13 cellular contexts compared by ENCODE assay signal in genomic region chr18:50163505-50163904, GRCh38. TPM values are rescaled to one million over a fixed set of nuclear protein-coding genes. Genes with fewer than 3 reads are reported as not detected.
"Had no signal": no experiment of that assay in that cellular context is flagged by ENCODE, and none has a peak within 500 bp of the region (broad histone marks: within the 10 kb centered on the region; RNA-seq: fewer than 3 reads in every experiment).

No MANE protein-coding gene starts in this region.

- H3K9me3 ChIP-seq: neutrophil, thyroid gland had no signal

- H3K36me3 ChIP-seq: neutrophil, thyroid gland had no signal

- H3K27me3 ChIP-seq: thyroid gland had no signal

- H3K4me3 ChIP-seq: thyroid gland had no signal

- H3K27ac ChIP-seq: neutrophil had no signal

- DNase-seq: activated CD4-positive, alpha-beta T cell treated with anti-CD3 and anti-CD28 coated beads, Interleukin-2, amount 50 U/mL, for 4 hours; activated CD8-positive, alpha-beta memory T cell treated with anti-CD3 and anti-CD28 coated beads, Interleukin-2, amount 10 ng/mL, durations not matched to agents 7 days and 5 days; activated effector memory CD4-positive, alpha-beta T cell treated with anti-CD3 and anti-CD28 coated beads, Interleukin-2, amount 50 U/mL, for 16 hours; activated T-cell treated with anti-CD3 and anti-CD28 coated beads, Interleukin-2, amount 50 U/mL, for 4 hours; amygdala; cerebellar nuclear complex; dermis blood vessel endothelial cell; endodermal cell; immature natural killer cell; left cardiac atrium; naive thymus-derived CD4-positive, alpha-beta T cell; thyroid gland had no signal

RNA-seq across cellular contexts. Expression of gene MYO5B, which starts 31.4 kb away (rescaled TPM):
- total RNA-seq: naive thymus-derived CD4-positive, alpha-beta T cell had no signal
